In genomic region chr7:124295289-124295688, GRCh38 we compare ENCODE assay signal across 27 cellular contexts.
"Had no signal": no experiment of that assay in that cellular context is flagged by ENCODE, and none has a peak within 500 bp of the region (broad histone marks: within the 10 kb centered on the region; RNA-seq: fewer than 3 reads in every experiment).

No MANE protein-coding gene starts in this region.

- FAIRE-seq: urothelium cell line had no signal

- H3K27ac ChIP-seq: stomach, suprapubic skin, testis, thoracic aorta, thyroid gland, tibial artery, tibial nerve, transverse colon, upper lobe of left lung, upper lobe of right lung, uterus, vagina had no signal

- H3K27me3 ChIP-seq: stomach, suprapubic skin, testis, thyroid gland, tibial artery, tibial nerve, transverse colon, upper lobe of left lung, upper lobe of right lung, uterus, vagina had no signal

- H3K36me3 ChIP-seq: stomach, suprapubic skin, thoracic aorta, thyroid gland, tibial artery, tibial nerve, transverse colon, upper lobe of left lung, upper lobe of right lung, uterus, vagina had no signal

- H3K9me3 ChIP-seq: testis, thoracic aorta, thyroid gland, transverse colon, upper lobe of right lung, uterus, vagina had no signal

- ATAC-seq: stimulated activated effector memory CD8-positive, alpha-beta T cell treated with anti-CD3 and anti-CD28 coated beads, Interleukin-12 subunit alpha, Interleukin-12 subunit beta, amount 100 ng/mL, for 72 hours; stimulated activated memory B cell treated with anti-CD40 and anti-IgM and Interleukin-4, amounts not matched to agents 10 μg/mL and 1 μg/mL and 100 μg/mL, for 72 hours; stimulated activated naive B cell treated with anti-CD40 and anti-IgM and Interleukin-4, amounts not matched to agents 10 μg/mL and 1 μg/mL and 100 μg/mL, for 72 hours; stimulated activated naive CD8-positive, alpha-beta T cell treated with anti-CD3 and anti-CD28 coated beads, Interleukin-15, amount 100 ng/mL, for 72 hours; stimulated activated naive CD8-positive, alpha-beta T cell treated with anti-CD3 and anti-CD28 coated beads, Interleukin-15, Interleukin-2, amounts not matched to agents 100 U/mL and 50 U/mL, for 24 hours; upper lobe of right lung had no signal

- DNase-seq: stimulated activated CD4-positive, alpha-beta T cell treated with anti-CD3 and anti-CD28 coated beads, Interleukin-2, amount 100 ng/mL, for 48 hours; stimulated activated CD4-positive, alpha-beta T cell treated with anti-CD3 and anti-CD28 coated beads, Interleukin-4, amount 100 ng/mL, for 1 hour; stimulated activated CD4-positive, alpha-beta T cell treated with anti-CD3 and anti-CD28 coated beads, Interleukin-4, amount 100 ng/mL, for 24 hours; stimulated activated CD4-positive, alpha-beta T cell treated with anti-CD3 and anti-CD28 coated beads, Interleukin-4, amount 100 ng/mL, for 4 hours; stimulated activated CD8-positive, alpha-beta memory T cell treated with anti-CD3 and anti-CD28 coated beads, Interleukin-4, amount 100 ng/mL, for 48 hours; stimulated activated naive B cell treated with anti-CD40 and anti-IgM and Interleukin-4, amounts not matched to agents 10 μg/mL and 1 μg/mL and 100 μg/mL, for 72 hours; stimulated activated naive CD4-positive, alpha-beta T cell; stimulated activated naive CD4-positive, alpha-beta T cell treated with Interleukin-2 at 50 U/mL for 16 hours; stimulated activated naive CD8-positive, alpha-beta T cell treated with anti-CD3 and anti-CD28 coated beads, Interleukin-15, amount 100 ng/mL, for 72 hours; stimulated activated naive CD8-positive, alpha-beta T cell treated with anti-CD3 and anti-CD28 coated beads, Interleukin-15, Interleukin-2, amounts not matched to agents 100 U/mL and 50 U/mL, for 24 hours; stomach; substantia nigra; testis; thyroid gland; tibial artery; transverse colon; trophoblast cell; upper lobe of left lung; upper lobe of right lung; uterus had no signal

- H3K4me1 ChIP-seq: stomach, suprapubic skin, testis, thyroid gland, tibial artery, tibial nerve, transverse colon, upper lobe of left lung, upper lobe of right lung, uterus, vagina had no signal

- H3K4me3 ChIP-seq: stomach, suprapubic skin, testis, thoracic aorta, thyroid gland, tibial artery, tibial nerve, transverse colon, upper lobe of left lung, upper lobe of right lung, uterus, vagina had no signal
